In the genomic region with DNA sequence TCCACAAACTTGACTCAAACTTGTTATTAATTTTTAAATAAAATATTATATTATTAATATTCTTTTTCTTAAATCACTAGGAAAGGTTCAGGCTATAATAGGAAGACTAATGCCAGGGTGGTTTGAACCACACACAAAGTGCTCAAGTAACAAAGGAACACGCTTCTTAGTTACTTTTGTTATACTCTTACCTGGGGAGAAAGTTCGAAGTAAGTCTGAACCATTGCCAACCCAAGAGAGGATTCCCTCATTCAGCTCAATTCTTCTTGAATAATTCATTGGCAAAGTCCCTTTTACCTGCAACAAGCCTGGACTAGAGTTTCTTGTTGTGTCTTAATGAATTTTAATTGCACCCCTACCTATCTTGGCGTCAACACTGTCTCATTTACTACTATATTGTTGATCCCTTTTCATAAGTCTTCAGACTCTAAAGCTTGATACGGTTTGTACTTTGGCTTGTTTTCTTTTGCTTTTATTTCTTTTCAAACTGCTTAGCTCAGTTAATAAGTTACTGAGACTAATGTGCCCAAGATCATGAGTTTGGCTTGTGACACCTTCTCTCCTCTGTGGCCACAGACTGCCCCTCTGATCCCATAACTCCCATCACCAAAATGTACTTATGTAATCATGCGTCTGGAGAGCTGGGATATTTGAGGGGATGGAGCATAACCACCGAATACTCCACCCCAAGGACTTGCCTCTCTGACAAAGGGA, we compare ENCODE assay signal across 20 cellular contexts. TPM values are rescaled to one million over a fixed set of nuclear protein-coding genes. Genes with fewer than 3 reads are reported as not detected.
DNase-seq lines count a peak whose midpoint lies in the region; ATAC-seq and TF ChIP-seq lines count a peak whose summit lies in the region.
"Had no signal": no experiment of that assay in that cellular context is flagged by ENCODE, and none has a peak within 500 bp of the region (broad histone marks: within the 10 kb centered on the region; RNA-seq: fewer than 3 reads in every experiment).

No MANE protein-coding gene starts in this region.

- CTCF ChIA-PET in mammary epithelial cell (lab: Charles Lee; ENCODE audit: low non-redundant PET), result no interaction called here
- CTCF ChIA-PET in MCF 10A (lab: Yijun Ruan, JAX), result interaction anchor here (0.6 to 0.9 kb wide), 3 partner anchors 30 to 176 kb away, joined by 3 to 4 read pairs (median 3); no protein-coding TSS in a partner anchor
- CTCF ChIA-PET in CD4-positive, alpha-beta memory T cell (lab: Charles Lee; ENCODE audit: partially characterized antibody), result no interaction called here

- no peak overlapping the region for H3K4me3 Mint-ChIP-seq in MCF 10A (ENCODE audit: unreplicated experiment)
- no peak overlapping the region for H3K4me3 Mint-ChIP-seq in stimulated activated naive B cell treated with anti-CD40 and anti-IgM and Interleukin-4, amounts not matched to agents 10 μg/mL and 1 μg/mL and 100 μg/mL, for 72 hours
- H3K4me3 Mint-ChIP-seq in CD4-positive, alpha-beta memory T cell, result no peak overlapping the region
- H3K4me3 Mint-ChIP-seq: IgD-negative memory B cell had no signal

- BruUV-seq in mammary epithelial cell (replicated peaks; lab: Mats Ljungman, UMichigan) (no TSS peak), MCF 10A (replicated peaks; lab: Mats Ljungman, UMichigan) (no TSS peak)

- intact Hi-C loops in mammary epithelial cell (cut with micrococcal nuclease) (no loop called here), MCF 10A (cut with micrococcal nuclease) (no loop called here), left colon (cut with DNase I, micrococcal nuclease) (no loop called here), mucosa of descending colon (cut with DNase I, micrococcal nuclease) (no loop called here)
- intact Hi-C loops in CD4-positive, alpha-beta memory T cell (cut with micrococcal nuclease), result no loop called here

- H3K4me3 ChIP-seq in mammary epithelial cell (replicated peaks in 1 of 3; ENCODE audit: insufficient read depth in 1 of 3, low read depth in 2 of 3, low read length in 3 of 3) (no peak overlapping the region), mucosa of descending colon (no peak overlapping the region)
- no peak overlapping the region for H3K4me3 ChIP-seq in CD4-positive, alpha-beta memory T cell (ENCODE audit: low read length in 2 of 2)

- dilution Hi-C loops in mammary epithelial cell (cut with HindIII; ENCODE audit: low sequenced_read_pairs), result loop anchor here (5.0 kb wide), 1 partner anchor 93 kb away; no protein-coding TSS in a partner anchor

- 47% methylated on average over 6 of the region's 6 CpGs for WGBS in mammary epithelial cell (ENCODE audit: low coverage, missing lambda C conversion rate)

- H3K27ac Mint-ChIP-seq in MCF 10A (ENCODE audit: low read depth, unreplicated experiment), result no peak overlapping the region
- H3K27ac Mint-ChIP-seq in stimulated activated naive B cell treated with anti-CD40 and anti-IgM and Interleukin-4, amounts not matched to agents 10 μg/mL and 1 μg/mL and 100 μg/mL, for 72 hours, result peak overlapping the region; percentile 10
- H3K27ac Mint-ChIP-seq in CD4-positive, alpha-beta memory T cell, result no peak overlapping the region
- H3K27ac Mint-ChIP-seq: IgD-negative memory B cell had no signal

- H3K36me3 ChIP-seq in mammary epithelial cell (ENCODE audit: insufficient read depth, low read length) (no peaks in the 10 kb centered on the region), mucosa of descending colon (ENCODE audit: low read depth) (no peaks in the 10 kb centered on the region)
- H3K36me3 ChIP-seq in CD4-positive, alpha-beta memory T cell (ENCODE audit: insufficient read depth, low read length), result no peaks in the 10 kb centered on the region

- H3K9ac ChIP-seq in mammary epithelial cell (ENCODE audit: insufficient read depth, low read length), result no peak overlapping the region
- H3K9ac ChIP-seq: KMS-11 had no signal

- H3K9me3 Mint-ChIP-seq in MCF 10A (ENCODE audit: unreplicated experiment), result no peaks in the 10 kb centered on the region
- peaks cover 0 to 2% of the 10 kb centered on the region in 2 donors for H3K9me3 Mint-ChIP-seq in stimulated activated naive B cell treated with anti-CD40 and anti-IgM and Interleukin-4, amounts not matched to agents 10 μg/mL and 1 μg/mL and 100 μg/mL, for 72 hours
- peaks cover 0 to 3% (median 0%) of the 10 kb centered on the region in 8 donors for H3K9me3 Mint-ChIP-seq in CD4-positive, alpha-beta memory T cell
- H3K9me3 Mint-ChIP-seq: IgD-negative memory B cell had no signal

- peaks cover 15% of the 10 kb centered on the region for H3K4me1 ChIP-seq in mammary epithelial cell (ENCODE audit: insufficient read depth, low read length)
- H3K4me1 ChIP-seq in mucosa of descending colon (ENCODE audit: low read depth), result no peaks in the 10 kb centered on the region
- H3K4me1 ChIP-seq in CD4-positive, alpha-beta memory T cell (ENCODE audit: insufficient read depth, low read length), result no peaks in the 10 kb centered on the region

- H3K27me3 Mint-ChIP-seq in MCF 10A (ENCODE audit: insufficient read depth, unreplicated experiment), result no peaks in the 10 kb centered on the region
- peaks cover 22 to 30% of the 10 kb centered on the region in 2 donors for H3K27me3 Mint-ChIP-seq in stimulated activated naive B cell treated with anti-CD40 and anti-IgM and Interleukin-4, amounts not matched to agents 10 μg/mL and 1 μg/mL and 100 μg/mL, for 72 hours
- H3K27me3 Mint-ChIP-seq in CD4-positive, alpha-beta memory T cell, result no peaks in the 10 kb centered on the region

- in situ Hi-C loops in mammary epithelial cell (cut with MboI; ENCODE audit: low sequenced_read_pairs in 2 of 2), result no loop called here

- POLR2A ChIA-PET in MCF 10A (lab: Yijun Ruan, JAX), result interaction anchor here (0.6 to 3.0 kb wide), 6 partner anchors 9 to 86 kb away, joined by 3 to 11 read pairs (median 3); a partner anchor contains a TSS
- POLR2A ChIA-PET in CD4-positive, alpha-beta memory T cell (lab: Charles Lee; ENCODE audit: partially characterized antibody), result interaction anchor here (1.2 to 1.8 kb wide), 2 partner anchors 10 to 83 kb away, joined by 3 to 4 read pairs; a partner anchor contains a TSS

- TF ChIP-seq CTCF in mammary epithelial cell (conservative IDR thresholded peaks at IDR 0.05 in 1 of 2, IDR thresholded peaks at IDR 0.05 in 1 of 2; ENCODE audit: extremely low read depth in 1 of 2, insufficient read depth in 1 of 2, low read depth in 1 of 2, low read length in 2 of 2) (no peak), MCF 10A (IDR thresholded peaks at IDR 0.05; ENCODE audit: unreplicated experiment) (no peak), mucosa of descending colon (IDR thresholded peaks at IDR 0.05) (no peak)

- peak; percentile 94 for ATAC-seq in left colon
- ATAC-seq in mucosa of descending colon, result peak; percentile 79
- no peak for ATAC-seq in stimulated activated naive B cell treated with anti-CD40 and anti-IgM and Interleukin-4, amounts not matched to agents 10 μg/mL and 1 μg/mL and 100 μg/mL, for 72 hours (replicated peaks)
- no peak for ATAC-seq in HG02852 (IDR thresholded peaks at IDR 0.05; ENCODE audit: unreplicated experiment)

- no peaks in the 10 kb centered on the region for H3K27me3 ChIP-seq in mammary epithelial cell (ENCODE audit: insufficient read depth, low read length)
- H3K27me3 ChIP-seq in CD4-positive, alpha-beta memory T cell (ENCODE audit: insufficient read depth, low read length), result no peaks in the 10 kb centered on the region

- no peak overlapping the region for H3K4me2 ChIP-seq in mammary epithelial cell (ENCODE audit: insufficient read depth, low read depth, low read length)
- H3K4me2 ChIP-seq: KMS-11 had no signal

- H2AFZ ChIP-seq in mammary epithelial cell (ENCODE audit: low read depth, low read length), result peak overlapping the region; percentile 14

- H3K9me3 ChIP-seq in mammary epithelial cell (replicated peaks; ENCODE audit: insufficient read depth, low read length) (no peaks in the 10 kb centered on the region), mucosa of descending colon (no peaks in the 10 kb centered on the region)
- no peaks in the 10 kb centered on the region for H3K9me3 ChIP-seq in CD4-positive, alpha-beta memory T cell (ENCODE audit: control insufficient read depth in 1 of 2, low read length in 2 of 2)

- no peak overlapping the region for H3K27ac ChIP-seq in mammary epithelial cell (ENCODE audit: insufficient read depth, low read depth, low read length)
- H3K27ac ChIP-seq in CD4-positive, alpha-beta memory T cell (ENCODE audit: low read depth, low read length), result no peak overlapping the region
- H3K27ac ChIP-seq: KMS-11 had no signal

- H3K4me1 Mint-ChIP-seq in MCF 10A (ENCODE audit: insufficient read depth, unreplicated experiment), result peaks cover 24% of the 10 kb centered on the region
- no peaks in the 10 kb centered on the region for H3K4me1 Mint-ChIP-seq in stimulated activated naive B cell treated with anti-CD40 and anti-IgM and Interleukin-4, amounts not matched to agents 10 μg/mL and 1 μg/mL and 100 μg/mL, for 72 hours
- peaks cover 0 to 1% (median 0%) of the 10 kb centered on the region in 4 donors for H3K4me1 Mint-ChIP-seq in CD4-positive, alpha-beta memory T cell

- no peaks in the 10 kb centered on the region for H3K36me3 Mint-ChIP-seq in MCF 10A (ENCODE audit: insufficient read depth, unreplicated experiment)
- peaks cover 0 to 1% of the 10 kb centered on the region in 2 donors for H3K36me3 Mint-ChIP-seq in stimulated activated naive B cell treated with anti-CD40 and anti-IgM and Interleukin-4, amounts not matched to agents 10 μg/mL and 1 μg/mL and 100 μg/mL, for 72 hours
- H3K36me3 Mint-ChIP-seq in CD4-positive, alpha-beta memory T cell, result no peaks in the 10 kb centered on the region
- H3K36me3 Mint-ChIP-seq: IgD-negative memory B cell had no signal

- H4K20me1 ChIP-seq in mammary epithelial cell (ENCODE audit: insufficient read depth, low read length), result no peaks in the 10 kb centered on the region

- no peaks in the 10 kb centered on the region for H3K79me2 ChIP-seq in mammary epithelial cell (ENCODE audit: insufficient read depth, low read length)

- DNase-seq in mammary epithelial cell (no peak), MCF 10A (ENCODE audit: unreplicated experiment) (no peak), left colon (no peak), mucosa of descending colon (peak in 1 of 3 donors; percentile 12), anterior cingulate cortex (lab: John Stamatoyannopoulos, UW) (no peak)
- DNase-seq in stimulated activated naive B cell treated with anti-CD40 and anti-IgM and Interleukin-4, amounts not matched to agents 10 μg/mL and 1 μg/mL and 100 μg/mL, for 72 hours, result no peak
- no peak for DNase-seq in CD4-positive, alpha-beta memory T cell
- DNase-seq: 8988T, HCEC 1CT, NCI-H1048, NCI-H1417, NCI-H1694, NCI-H2081, NCI-H2227 treated with DMSO at 0.1 percent for 48 hours, NCI-H510A, NCI-H69, SHP77 treated with DMSO at 0.1 percent for 48 hours had no signal

RNA-seq across cellular contexts. Expression of a gene that starts 10.2 kb away (rescaled TPM):
- 1 to 10 TPM in 1 of 2 donors, under 1 TPM in 1; 0.35 to 1.8 TPM for total RNA-seq in mammary epithelial cell
- polyA plus RNA-seq in mammary epithelial cell, result 0.26 TPM
- polyA minus RNA-seq in mammary epithelial cell, result 4.7 TPM
- total RNA-seq in MCF 10A (2022), result 0.15 and 0.21 TPM in 2 replicates
- total RNA-seq in left colon, result not detected
- not detected for total RNA-seq in mucosa of descending colon
- not detected for total RNA-seq in CD4-positive, alpha-beta memory T cell
- polyA plus RNA-seq in CD4-positive, alpha-beta memory T cell, result under 1 TPM; 0.16 to 0.31 TPM
- polyA plus RNA-seq: IgD-negative memory B cell had no signal

Comparison
In these comparisons a context has a peak if more than half of its experiments do, and no peak if none do; other contexts are left out.
1. ATAC-seq: peak in left colon (single experiment) and mucosa of descending colon (single experiment); none in stimulated activated naive B cell treated with anti-CD40 and anti-IgM and Interleukin-4, amounts not matched to agents 10 μg/mL and 1 μg/mL and 100 μg/mL, for 72 hours (0 of 2) and HG02852 (single experiment).